ENCODE assay signal across 12 cellular contexts in genomic region chr6:13811627-13812358, GRCh38. TPM values are rescaled to one million over a fixed set of nuclear protein-coding genes. Genes with fewer than 3 reads are reported as not detected.
A peak's percentile ranks its signal among the peaks of the same experiment; 100 is the strongest.
DNase-seq lines count a peak whose midpoint lies in the region; ATAC-seq, FAIRE-seq and TF ChIP-seq lines count a peak whose summit lies in the region.
"Had no signal": no experiment of that assay in that cellular context is flagged by ENCODE, and none has a peak within 500 bp of the region (broad histone marks: within the 10 kb centered on the region; RNA-seq: fewer than 3 reads in every experiment).

No MANE protein-coding gene starts in this region.

- no peak overlapping the region for H3K4ac ChIP-seq in mesenchymal stem cell (ENCODE audit: low read depth in 1 of 2, low read length in 2 of 2)

- H3K9me3 ChIP-seq in K562 (replicated peaks; ENCODE audit: control insufficient read depth, insufficient read depth, low read depth, low read length) (no peaks in the 10 kb centered on the region), mesenchymal stem cell (ENCODE audit: control insufficient read depth, low read length) (no peaks in the 10 kb centered on the region), tibial nerve (no peaks in the 10 kb centered on the region)

- no peak overlapping the region for H3K18ac ChIP-seq in mesenchymal stem cell (ENCODE audit: low read depth in 1 of 2, low read length in 2 of 2)

- no peak overlapping the region for H2BK12ac ChIP-seq in mesenchymal stem cell (ENCODE audit: low read length in 2 of 2)

- H3K36me3 Mint-ChIP-seq in activated T-cell treated with anti-CD3 and anti-CD28 coated beads, Interleukin-2, amount 50 U/mL, for 24 hours (ENCODE audit: low read depth): peaks cover 43% of the 10 kb centered on the region

- no peak for TF ChIP-seq POLR2A in K562 (conservative IDR thresholded peaks at IDR 0.05)
- TF ChIP-seq POLR2A in tibial nerve (IDR thresholded peaks at IDR 0.05): no peak

- no peak overlapping the region for H2BK120ac ChIP-seq in mesenchymal stem cell (ENCODE audit: low read depth, low read length)

- H3K4me3 Mint-ChIP-seq in activated T-cell treated with anti-CD3 and anti-CD28 coated beads, Interleukin-2, amount 50 U/mL, for 24 hours: peak overlapping the region; percentile 91

- no peak overlapping the region for H4K8ac ChIP-seq in mesenchymal stem cell (ENCODE audit: low read length)

- no peak overlapping the region for H2BK15ac ChIP-seq in mesenchymal stem cell (ENCODE audit: low read depth, poor library complexity, severe bottlenecking)

- H3K9ac ChIP-seq in K562 (ENCODE audit: insufficient read depth in 1 of 2, low read depth in 2 of 2, low read length in 2 of 2): peak overlapping the region; percentile 34 to 89; a peak in 1 of 4 replicates
- H3K9ac ChIP-seq in mesenchymal stem cell (ENCODE audit: low read length): peak overlapping the region; percentile 13

- DNase-seq in activated T-cell treated with anti-CD3 and anti-CD28 coated beads, Interleukin-2, amount 50 U/mL, for 24 hours: no peak
- DNase-seq in activated T-cell treated with anti-CD3 and anti-CD28 coated beads, Interleukin-2, amount 50 U/mL, for 1 hour: no peak
- DNase-seq in K562 (ENCODE audit: extremely low read depth in 1 of 4, low spot score in 3 of 4) (peak in 1 of 4 experiments; percentile 37), mesenchymal stem cell (no peak), tibial nerve (ENCODE audit: low spot score in 2 of 2) (peak in 1 of 2 donors; percentile 9), foreskin keratinocyte (no peak), retina (no peak), DMS153 treated with DMSO at 0.1 percent for 48 hours (lab: John Stamatoyannopoulos, UW; ENCODE audit: unreplicated experiment) (no peak)
- DNase-seq: ACHN, occipital lobe, T-helper 9 cell had no signal

- no peak for TF ChIP-seq CTCF in K562 (IDR thresholded peaks at IDR 0.05 in 2 of 3, conservative IDR thresholded peaks at IDR 0.05 in 1 of 3; ENCODE audit: insufficient read depth in 2 of 3, low read depth in 1 of 3, low read length in 3 of 3)
- TF ChIP-seq CTCF in tibial nerve (IDR thresholded peaks at IDR 0.05): no peak
- no peak for TF ChIP-seq CTCF in foreskin keratinocyte (conservative IDR thresholded peaks at IDR 0.05)

- H3K4me3 ChIP-seq in K562 (peak overlapping the region; percentile 88; the same call in 1 of the 2 replicates), mesenchymal stem cell (ENCODE audit: insufficient read depth in 1 of 2, low read depth in 1 of 2, low read length in 2 of 2) (no peak overlapping the region), tibial nerve (no peak overlapping the region)

- H3K27me3 Mint-ChIP-seq in activated T-cell treated with anti-CD3 and anti-CD28 coated beads, Interleukin-2, amount 50 U/mL, for 24 hours: no peaks in the 10 kb centered on the region

- CTCF ChIA-PET in K562 (lab: Yijun Ruan, JAX; ENCODE audit: low intra/inter-chr PET ratio): no interaction called here

- peaks cover 31% of the 10 kb centered on the region for H3K36me3 ChIP-seq in K562 (ENCODE audit: control insufficient read depth, insufficient read depth, low read length)
- H3K36me3 ChIP-seq in mesenchymal stem cell (ENCODE audit: control insufficient read depth in 1 of 2, insufficient read depth in 2 of 2, low read depth in 1 of 2, low read length in 2 of 2): peaks cover 0 to under 1% of the 10 kb centered on the region in 2 experiments
- H3K36me3 ChIP-seq in tibial nerve: no peaks in the 10 kb centered on the region

- no peak overlapping the region for H2AK5ac ChIP-seq in mesenchymal stem cell (ENCODE audit: low read length, severe bottlenecking)

- BruUV-seq in K562 (replicated peaks; lab: Mats Ljungman, UMichigan): TSS peak; percentile 35

- intact Hi-C loops in K562 (cut with micrococcal nuclease): no loop called here

- peak overlapping the region; percentile 44 for H3K27ac Mint-ChIP-seq in activated T-cell treated with anti-CD3 and anti-CD28 coated beads, Interleukin-2, amount 50 U/mL, for 24 hours

- no peaks in the 10 kb centered on the region for H3K9me1 ChIP-seq in K562 (ENCODE audit: control insufficient read depth, insufficient read depth, low read length)

- no peaks in the 10 kb centered on the region; the same call in 1 of the 2 replicates for H4K20me1 ChIP-seq in K562 (replicated peaks; ENCODE audit: control insufficient read depth, insufficient read depth, low read length)

- POLR2A ChIA-PET in K562 (lab: Yijun Ruan, JAX): interaction anchor here (0.6 to 1.9 kb wide), 6 partner anchors 8 to 247 kb away, joined by 3 to 5 read pairs (median 3); no protein-coding TSS in a partner anchor

- H3K23ac ChIP-seq in mesenchymal stem cell (ENCODE audit: low read length in 2 of 2): no peak overlapping the region

- in situ Hi-C loops in K562 (cut with MboI): no loop called here

- H3K27me3 ChIP-seq in K562 (ENCODE audit: control insufficient read depth in 2 of 2, insufficient read depth in 2 of 2, low read length in 2 of 2): no peaks in the 10 kb centered on the region
- no peaks in the 10 kb centered on the region for H3K27me3 ChIP-seq in mesenchymal stem cell (ENCODE audit: control insufficient read depth in 1 of 2, insufficient read depth in 1 of 2, low read length in 2 of 2)
- H3K27me3 ChIP-seq in tibial nerve: no peaks in the 10 kb centered on the region
- no peaks in the 10 kb centered on the region for H3K27me3 ChIP-seq in foreskin keratinocyte

- no peaks in the 10 kb centered on the region for H3K9me3 Mint-ChIP-seq in activated T-cell treated with anti-CD3 and anti-CD28 coated beads, Interleukin-2, amount 50 U/mL, for 24 hours

- WGBS in K562 (ENCODE audit: insufficient coverage, low coverage, missing lambda C conversion rate): 23% methylated on average over 8 of the region's 8 CpGs
- 92% methylated on average over 7 of the region's 8 CpGs for WGBS in mesenchymal stem cell
- 48 to 50% methylated on average over 8 of the region's 8 CpGs for WGBS in tibial nerve, 2 donors

- no peak overlapping the region for H4K91ac ChIP-seq in mesenchymal stem cell (ENCODE audit: low read length)

- no peak overlapping the region for H3K14ac ChIP-seq in mesenchymal stem cell (ENCODE audit: low read length in 2 of 2)

- TF ChIP-seq EP300 in K562 (IDR thresholded peaks at IDR 0.05; ENCODE audit: low read length) (no peak), tibial nerve (IDR thresholded peaks at IDR 0.05) (no peak)

- no peak overlapping the region for H2BK5ac ChIP-seq in mesenchymal stem cell (ENCODE audit: low read depth, low read length, poor library complexity, severe bottlenecking)

- FAIRE-seq in K562 (lab: Jason Lieb, UNC): no peak
- FAIRE-seq: GM19239 had no signal

- TF ChIP-seq RAD21 in K562 (CRISPR knock-in tag; conservative IDR thresholded peaks at IDR 0.05 in 1 of 2, IDR thresholded peaks at IDR 0.05 in 1 of 2): no peak

- peaks cover 9 to 25% of the 10 kb centered on the region in 2 experiments for H3K4me1 ChIP-seq in K562 (replicated peaks in 1 of 2; ENCODE audit: control insufficient read depth in 2 of 2, insufficient read depth in 2 of 2, low read length in 2 of 2)
- H3K4me1 ChIP-seq in mesenchymal stem cell (ENCODE audit: control insufficient read depth, insufficient read depth, low read depth, low read length): no peaks in the 10 kb centered on the region
- H3K4me1 ChIP-seq in tibial nerve: peaks cover 0 to 37% (median 22%) of the 10 kb centered on the region in 4 donors
- H3K4me1 ChIP-seq in foreskin keratinocyte: peaks cover 13% of the 10 kb centered on the region

- ATAC-seq in K562: no peak
- no peak for ATAC-seq in foreskin keratinocyte

- H2AFZ ChIP-seq in K562 (ENCODE audit: low read depth, low read length) (no peak overlapping the region), mesenchymal stem cell (ENCODE audit: low read depth, low read length) (no peak overlapping the region)

- H3K79me1 ChIP-seq in mesenchymal stem cell (replicated peaks; ENCODE audit: low read length, poor library complexity, severe bottlenecking): peaks cover 22% of the 10 kb centered on the region

- H3K4me2 ChIP-seq in K562 (ENCODE audit: insufficient read depth, low read length) (peak overlapping the region; percentile 82), mesenchymal stem cell (ENCODE audit: low read length, poor library complexity, severe bottlenecking) (no peak overlapping the region)

- peaks cover 60% of the 10 kb centered on the region for H3K79me2 ChIP-seq in K562 (ENCODE audit: control insufficient read depth, insufficient read depth, low read length)

- peaks cover 39% of the 10 kb centered on the region for H3K4me1 Mint-ChIP-seq in activated T-cell treated with anti-CD3 and anti-CD28 coated beads, Interleukin-2, amount 50 U/mL, for 24 hours (ENCODE audit: low read depth)

- H3K27ac ChIP-seq in K562 (ENCODE audit: extremely low read depth, low read depth, low read length) (peak overlapping the region; percentile 2; the same call in 1 of the 3 replicates), mesenchymal stem cell (ENCODE audit: low read length, poor library complexity, severe bottlenecking) (no peak overlapping the region), tibial nerve (peak overlapping the region in 3 of 4 donors; percentile 17 to 61 (median 49)), foreskin keratinocyte (no peak overlapping the region)

TF ChIP-seq in K562, 482 proteins besides CTCF, POLR2A, EP300 and RAD21 (continues in another document):
- TF ChIP-seq NR2C2 (CRISPR knock-in tag; IDR thresholded peaks at IDR 0.05): no peak
- TF ChIP-seq NR2C2 (tag; IDR thresholded peaks at IDR 0.05): peak; percentile 53

RNA-seq across cellular contexts. Expression of gene MCUR1, which starts 2.6 kb away (rescaled TPM):
- total RNA-seq in K562 (2011; cell fraction: chromatin; rRNA removed; ENCODE audit: low replicate concordance): 9.3 and 14.6 TPM in 2 replicates
- total RNA-seq in K562 (2011; cell fraction: nucleolus; rRNA removed): 7.3 and 8.6 TPM in 2 replicates
- total RNA-seq in K562 (2011; cell fraction: nucleoplasm; rRNA removed): 14.8 and 27.5 TPM in 2 replicates
- 42.2 and 42.5 TPM in 2 replicates for total RNA-seq in K562 (2014; rRNA removed)
- total RNA-seq in K562 (2014; rRNA removed; fragmentation: Illumina TruSeq; extraction: Trizol): 46.8 and 52.6 TPM in 2 replicates
- total RNA-seq in K562 (2015; rRNA removed; fragmentation: Illumina TruSeq; extraction: Trizol): 52.9 and 55.5 TPM in 2 replicates
- total RNA-seq in K562 (2021): 60.2 and 62.6 TPM in 2 replicates
- 20.5 and 27.9 TPM in 2 replicates for polyA plus RNA-seq in K562 (2011; rRNA removed)
- polyA plus RNA-seq in K562 (2011; cell fraction: cytosol; rRNA removed): 17.9 and 19.6 TPM in 2 replicates
- polyA plus RNA-seq in K562 (2011; cell fraction: nucleus; rRNA removed): 5.9 and 6.6 TPM in 2 replicates
- polyA plus RNA-seq in K562 (2012): 27.9 and 32.3 TPM in 2 replicates
- 28.8 and 34.6 TPM in 2 replicates for polyA plus RNA-seq in K562 (2014; fragmentation: Illumina TruSeq; extraction: Trizol)
- polyA plus RNA-seq in K562 (2014; fragmentation: Nextera tagmentation; extraction: Ambion mirVana): 1 to 10 TPM; 5.1 to 7.7 TPM
- 35.4 and 41.4 TPM in 2 replicates for polyA plus RNA-seq in K562 (2014; rRNA removed)
- 22.3 and 25.4 TPM in 2 replicates for polyA minus RNA-seq in K562 (2011; rRNA and poly(A)+ RNA removed)
- 12.9 and 13.6 TPM in 2 replicates for polyA minus RNA-seq in K562 (2011; cell fraction: cytosol; rRNA and poly(A)+ RNA removed)
- 5.7 and 7.9 TPM in 2 replicates for polyA minus RNA-seq in K562 (2011; cell fraction: nucleus; rRNA and poly(A)+ RNA removed)
- 12.2 TPM for polyA plus RNA-seq in mesenchymal stem cell (2013, experiment 1 of 2)
- polyA plus RNA-seq in mesenchymal stem cell (2013, experiment 2 of 2): 12.3 TPM
- total RNA-seq in tibial nerve: 10 to 100 TPM in 2 of 4 donors, 1 to 10 TPM in 2; 7.9 to 23.7 (median 9.9) TPM
- total RNA-seq in foreskin keratinocyte: 17.0 and 17.1 TPM in 2 replicates
- polyA plus RNA-seq in foreskin keratinocyte: 18.0 and 18.1 TPM in 2 replicates

Comparison
In these comparisons a context has a peak if more than half of its experiments do, and no peak if none do; other contexts are left out.
1. H3K27ac ChIP-seq: peak in K562 (single experiment) and tibial nerve (3 of 4); none in mesenchymal stem cell (single experiment) and foreskin keratinocyte (single experiment).